Comparison of ENCODE assay signal across 8 cellular contexts in the genomic region with DNA sequence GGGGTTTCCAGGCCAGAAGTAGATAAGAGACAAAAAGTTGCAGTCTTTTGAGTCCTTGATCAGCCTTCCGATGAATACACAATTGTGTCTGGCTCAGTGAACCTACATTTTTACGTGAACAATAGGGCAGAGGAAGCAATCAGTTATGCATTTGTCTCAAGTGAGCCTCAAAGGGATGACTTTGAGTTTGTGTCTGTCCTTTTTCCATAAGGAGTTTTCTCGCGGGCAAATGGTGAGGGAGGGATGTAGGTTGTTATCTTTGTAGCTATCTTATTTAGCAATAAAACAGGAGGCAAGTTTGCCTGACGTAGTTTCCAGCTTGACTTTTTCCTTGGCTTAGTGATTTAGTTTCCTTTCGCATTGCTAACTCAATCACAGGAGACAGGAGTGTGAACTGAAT.
DNase-seq lines count a peak whose midpoint lies in the region; ATAC-seq and TF ChIP-seq lines count a peak whose summit lies in the region.
"Not testable (repeated sequence)": the region's sequence is repeated elsewhere in the genome, so short reads cannot be mapped to it uniquely, and the experiment has no call there.

No MANE protein-coding gene starts in this region.

- H3K9me3 ChIP-seq in gastroesophageal sphincter, sigmoid colon, transverse colon: not testable (repeated sequence)

- not testable (repeated sequence) for ATAC-seq in gastroesophageal sphincter

- H3K4me1 ChIP-seq in gastroesophageal sphincter: not testable (repeated sequence)
- H3K4me1 ChIP-seq in sigmoid colon: peaks cover 0 to 13% (median 0%) of the 10 kb centered on the region in 4 donors
- peaks cover 0 to 11% (median 0%) of the 10 kb centered on the region in 4 donors for H3K4me1 ChIP-seq in transverse colon

- DNase-seq in ELR (ENCODE audit: low read depth): peak; percentile 47
- DNase-seq in T-helper 2 cell treated with Interferon-gamma antibody and Interleukin-4, amounts not matched to agents 5 μg/mL and 100 μg/mL, for 36 hours (ENCODE audit: low spot score); activated naive CD4-positive, alpha-beta T cell treated with anti-CD3 and anti-CD28 coated beads for 36 hours; coronary artery (ENCODE audit: low spot score); mesothelial cell of epicardium (ENCODE audit: low spot score in 2 of 2, unreplicated experiment in 2 of 2); sigmoid colon; transverse colon: not testable (repeated sequence)

- H3K36me3 ChIP-seq in gastroesophageal sphincter, sigmoid colon, transverse colon: not testable (repeated sequence)

- not testable (repeated sequence) for H3K27ac Mint-ChIP-seq in T-helper 2 cell treated with Interferon-gamma antibody and Interleukin-4, amounts not matched to agents 5 μg/mL and 100 μg/mL, for 36 hours
- peak overlapping the region; percentile 20 for H3K27ac Mint-ChIP-seq in activated naive CD4-positive, alpha-beta T cell treated with anti-CD3 and anti-CD28 coated beads for 36 hours
- H3K27ac Mint-ChIP-seq in mesothelial cell of epicardium: peak overlapping the region; percentile 65

- in situ Hi-C loops in transverse colon (cut with MboI; ENCODE audit: low pct_ligation_motif_present in 1 of 4, low pct_unique_long_range_greater_than_20kb in 1 of 4, low sequenced_read_pairs in 3 of 4): not testable (repeated sequence)

- TF ChIP-seq EP300 in gastroesophageal sphincter (IDR thresholded peaks at IDR 0.05); sigmoid colon (IDR thresholded peaks at IDR 0.05); transverse colon (IDR thresholded peaks at IDR 0.05; ENCODE audit: low read depth): not testable (repeated sequence)

- TF ChIP-seq POLR2A in gastroesophageal sphincter (IDR thresholded peaks at IDR 0.05); sigmoid colon (IDR thresholded peaks at IDR 0.05); transverse colon (IDR thresholded peaks at IDR 0.05): not testable (repeated sequence)

- intact Hi-C loops in activated naive CD4-positive, alpha-beta T cell treated with anti-CD3 and anti-CD28 coated beads for 36 hours (cut with micrococcal nuclease): loop anchor here (2.0 kb wide), 2 partner anchors 33 to 119 kb away; a partner anchor contains a TSS
- intact Hi-C loops in sigmoid colon (cut with DNase I); transverse colon (cut with DNase I; ENCODE audit: low total_unique reads): not testable (repeated sequence)

- H3K27ac ChIP-seq in coronary artery (peak overlapping the region; percentile 82 to 84), gastroesophageal sphincter (peak overlapping the region; percentile 81 to 94 (median 83)), sigmoid colon (peak overlapping the region; percentile 77 to 82 (median 80)), transverse colon (peak overlapping the region; percentile 52 to 78 (median 71))

- H3K4me3 Mint-ChIP-seq in T-helper 2 cell treated with Interferon-gamma antibody and Interleukin-4, amounts not matched to agents 5 μg/mL and 100 μg/mL, for 36 hours: peak overlapping the region; percentile 24
- not testable (repeated sequence) for H3K4me3 Mint-ChIP-seq in activated naive CD4-positive, alpha-beta T cell treated with anti-CD3 and anti-CD28 coated beads for 36 hours; mesothelial cell of epicardium

- peaks cover 15% of the 10 kb centered on the region for H3K36me3 Mint-ChIP-seq in T-helper 2 cell treated with Interferon-gamma antibody and Interleukin-4, amounts not matched to agents 5 μg/mL and 100 μg/mL, for 36 hours (ENCODE audit: low read depth)
- H3K36me3 Mint-ChIP-seq in activated naive CD4-positive, alpha-beta T cell treated with anti-CD3 and anti-CD28 coated beads for 36 hours (ENCODE audit: low read depth); mesothelial cell of epicardium: not testable (repeated sequence)

- H3K4me1 Mint-ChIP-seq in T-helper 2 cell treated with Interferon-gamma antibody and Interleukin-4, amounts not matched to agents 5 μg/mL and 100 μg/mL, for 36 hours (ENCODE audit: low read depth): peaks cover 35% of the 10 kb centered on the region
- H3K4me1 Mint-ChIP-seq in activated naive CD4-positive, alpha-beta T cell treated with anti-CD3 and anti-CD28 coated beads for 36 hours (ENCODE audit: low read depth): peaks cover 29% of the 10 kb centered on the region
- H3K4me1 Mint-ChIP-seq in mesothelial cell of epicardium: peaks cover 17% of the 10 kb centered on the region

- TF ChIP-seq CTCF in coronary artery (IDR thresholded peaks at IDR 0.05); gastroesophageal sphincter (IDR thresholded peaks at IDR 0.05); mesothelial cell of epicardium (IDR thresholded peaks at IDR 0.05; ENCODE audit: unreplicated experiment); sigmoid colon (IDR thresholded peaks at IDR 0.05); transverse colon (IDR thresholded peaks at IDR 0.05): not testable (repeated sequence)

- H3K4me3 ChIP-seq in coronary artery, gastroesophageal sphincter, sigmoid colon, transverse colon: not testable (repeated sequence)

- CTCF ChIA-PET in activated naive CD4-positive, alpha-beta T cell treated with anti-CD3 and anti-CD28 coated beads for 36 hours (lab: Charles Lee): not testable (repeated sequence)

- not testable (repeated sequence) for H3K27me3 ChIP-seq in gastroesophageal sphincter, sigmoid colon, transverse colon

- H3K9me3 Mint-ChIP-seq in T-helper 2 cell treated with Interferon-gamma antibody and Interleukin-4, amounts not matched to agents 5 μg/mL and 100 μg/mL, for 36 hours; activated naive CD4-positive, alpha-beta T cell treated with anti-CD3 and anti-CD28 coated beads for 36 hours; mesothelial cell of epicardium: not testable (repeated sequence)

- 15% methylated on average over 4 of the region's 6 CpGs; no CpG with 5 or more reads in 1 of the 2 donors for WGBS in gastroesophageal sphincter (ENCODE audit: low coverage in 1 of 2), 2 donors
- WGBS in sigmoid colon, 2 donors: 45 to 55% methylated on average over 5 of the region's 6 CpGs
- WGBS in transverse colon (ENCODE audit: low coverage in 1 of 2), 2 donors: 52% methylated on average over 5 of the region's 6 CpGs; no CpG with 5 or more reads in 1 of the 2 donors

- not testable (repeated sequence) for H3K27me3 Mint-ChIP-seq in T-helper 2 cell treated with Interferon-gamma antibody and Interleukin-4, amounts not matched to agents 5 μg/mL and 100 μg/mL, for 36 hours (ENCODE audit: low read depth); activated naive CD4-positive, alpha-beta T cell treated with anti-CD3 and anti-CD28 coated beads for 36 hours (ENCODE audit: low read depth); mesothelial cell of epicardium (ENCODE audit: low read depth)
